Comparison of ENCODE assay signal across 8 cellular contexts in genomic region chr1:43992232-43992995, GRCh38. TPM values are rescaled to one million over a fixed set of nuclear protein-coding genes. Genes with fewer than 3 reads are reported as not detected.
DNase-seq lines count a peak whose midpoint lies in the region; TF ChIP-seq lines count a peak whose summit lies in the region.

No MANE protein-coding gene starts in this region.

- H3K4me1 Mint-ChIP-seq in mesothelial cell of epicardium = peaks cover 12% of the 10 kb centered on the region

- peak overlapping the region; percentile 82 for H3K4me3 ChIP-seq in HL-60 (replicated peaks; ENCODE audit: insufficient read depth, low read length)
- peak overlapping the region; percentile 69 for H3K4me3 ChIP-seq in brain microvascular endothelial cell (ENCODE audit: low read depth, low read length)

- H3K36me3 Mint-ChIP-seq in mesothelial cell of epicardium = no peaks in the 10 kb centered on the region

- H3K27me3 ChIP-seq in HL-60 (ENCODE audit: insufficient read depth, poor library complexity, severe bottlenecking) (no peaks in the 10 kb centered on the region), brain microvascular endothelial cell (replicated peaks) (no peaks in the 10 kb centered on the region)

- H3K9me3 Mint-ChIP-seq in mesothelial cell of epicardium = no peaks in the 10 kb centered on the region

- H3K36me3 ChIP-seq in brain microvascular endothelial cell (replicated peaks) = no peaks in the 10 kb centered on the region

- H3K27ac ChIP-seq in 22Rv1 (peak overlapping the region; percentile 91), HL-60 (replicated peaks) (no peak overlapping the region), brain microvascular endothelial cell (no peak overlapping the region)

- no peak for DNase-seq in HL-60 (ENCODE audit: low read depth in 1 of 2, low spot score in 1 of 2)
- no peak for DNase-seq in brain microvascular endothelial cell
- DNase-seq in mesothelial cell of epicardium (ENCODE audit: low spot score in 2 of 2, unreplicated experiment in 2 of 2) = no peak
- no peak for DNase-seq in DMS153 (lab: John Stamatoyannopoulos, UW)
- no peak for DNase-seq in amniotic stem cell (lab: John Stamatoyannopoulos, UW)
- no peak for DNase-seq in stimulated activated CD4-positive, alpha-beta T cell treated with anti-CD3 and anti-CD28 coated beads, Interleukin-2, amount 100 ng/mL, for 24 hours
- DNase-seq in EL = no peak

- peak overlapping the region; percentile 81 for H3K27ac Mint-ChIP-seq in mesothelial cell of epicardium

- TF ChIP-seq CTCF in 22Rv1 (IDR thresholded peaks at IDR 0.05) (no peak), HL-60 (IDR thresholded peaks at IDR 0.05; ENCODE audit: insufficient read depth, low read length) (no peak), brain microvascular endothelial cell (IDR thresholded peaks at IDR 0.05; ENCODE audit: low read depth, low read length, missing control alignments) (no peak), mesothelial cell of epicardium (IDR thresholded peaks at IDR 0.05; ENCODE audit: unreplicated experiment) (no peak)

- in situ Hi-C loops in brain microvascular endothelial cell (cut with HindIII; ENCODE audit: low pct_ligation_motif_present, low sequenced_read_pairs) = no loop called here

- no peaks in the 10 kb centered on the region for H3K27me3 Mint-ChIP-seq in mesothelial cell of epicardium (ENCODE audit: low read depth)

- H3K4me3 Mint-ChIP-seq in mesothelial cell of epicardium = peak overlapping the region; percentile 85

RNA-seq across cellular contexts. Expression of gene CCDC24, which starts 1.0 kb away (rescaled TPM):
- 12.3 to 13.8 TPM (median 12.4 TPM) in 3 replicates for total RNA-seq in mesothelial cell of epicardium

RNA-seq across cellular contexts. Expression of gene B4GALT2, which starts 13.4 kb away (rescaled TPM):
- 55.8 to 58.6 TPM (median 57.8 TPM) in 3 replicates for total RNA-seq in mesothelial cell of epicardium

RNA-seq across cellular contexts. Expression of gene ATP6V0B, which starts 17.7 kb away (rescaled TPM):
- total RNA-seq in mesothelial cell of epicardium = 72.8 to 82.6 TPM (median 75.0 TPM) in 3 replicates

RNA-seq across cellular contexts. Expression of gene DPH2, which starts 22.6 kb away (rescaled TPM):
- 24.1 to 26.6 TPM (median 25.0 TPM) in 3 replicates for total RNA-seq in mesothelial cell of epicardium

RNA-seq across cellular contexts. Expression of gene SLC6A9, which starts 38.8 kb away (rescaled TPM):
- total RNA-seq in mesothelial cell of epicardium = 28.4 to 30.9 TPM (median 29.5 TPM) in 3 replicates
